Comparison of ENCODE assay signal across 9 cellular contexts in genomic region chr22:38033522-38034277, GRCh38. TPM values are rescaled to one million over a fixed set of nuclear protein-coding genes. Genes with fewer than 3 reads are reported as not detected.
DNase-seq lines count a peak whose midpoint lies in the region; ATAC-seq lines count a peak whose summit lies in the region.
"Had no signal": no experiment of that assay in that cellular context is flagged by ENCODE, and none has a peak within 500 bp of the region (broad histone marks: within the 10 kb centered on the region; RNA-seq: fewer than 3 reads in every experiment).

No MANE protein-coding gene starts in this region.

- no peak overlapping the region for H3K4me3 ChIP-seq in iPS-20b (ENCODE audit: low read length)

- intact Hi-C loops in activated CD4-positive, alpha-beta T cell treated with anti-CD3 and anti-CD28 coated beads for 36 hours (cut with DNase I, micrococcal nuclease) = no loop called here

- H3K9me3 Mint-ChIP-seq in activated CD4-positive, alpha-beta T cell treated with anti-CD3 and anti-CD28 coated beads for 36 hours (ENCODE audit: low read depth) = no peaks in the 10 kb centered on the region

- POLR2A ChIA-PET in activated CD4-positive, alpha-beta T cell treated with anti-CD3 and anti-CD28 coated beads for 36 hours (lab: Charles Lee) = no interaction called here

- no peaks in the 10 kb centered on the region for H3K27me3 Mint-ChIP-seq in activated CD4-positive, alpha-beta T cell treated with anti-CD3 and anti-CD28 coated beads for 36 hours

- no peaks in the 10 kb centered on the region for H3K4me1 Mint-ChIP-seq in activated CD4-positive, alpha-beta T cell treated with anti-CD3 and anti-CD28 coated beads for 36 hours

- no peaks in the 10 kb centered on the region for H3K36me3 ChIP-seq in iPS-20b (ENCODE audit: insufficient read depth, low read depth, low read length)

- H3K36me3 Mint-ChIP-seq in activated CD4-positive, alpha-beta T cell treated with anti-CD3 and anti-CD28 coated beads for 36 hours (ENCODE audit: low read depth) = no peaks in the 10 kb centered on the region

- CTCF ChIA-PET in activated CD4-positive, alpha-beta T cell treated with anti-CD3 and anti-CD28 coated beads for 36 hours (lab: Charles Lee) = interaction anchor here (0.6 to 1.2 kb wide), 3 partner anchors 16 to 312 kb away, joined by 3 read pairs; no protein-coding TSS in a partner anchor

- H3K9ac ChIP-seq in iPS-20b (ENCODE audit: low read depth, low read length) = peak overlapping the region; percentile 47; the same call in 1 of the 2 replicates

- no peak overlapping the region for H3K27ac Mint-ChIP-seq in activated CD4-positive, alpha-beta T cell treated with anti-CD3 and anti-CD28 coated beads for 36 hours

- DNase-seq in G401 (ENCODE audit: low spot score) (peak; percentile 53), retina (peak; percentile 73), HuH-7.5 (ENCODE audit: low spot score) (no peak)
- no peak for DNase-seq in activated CD4-positive, alpha-beta T cell treated with anti-CD3 and anti-CD28 coated beads for 36 hours

- in situ Hi-C loops in G401 (cut with HindIII; ENCODE audit: low sequenced_read_pairs) = no loop called here

- no peak for ATAC-seq in HG02588 (IDR thresholded peaks at IDR 0.05; ENCODE audit: unreplicated experiment)
- ATAC-seq in GM21528 (IDR thresholded peaks at IDR 0.05; ENCODE audit: low FRiP score, unreplicated experiment) = no peak
- no peak for ATAC-seq in activated CD4-positive, alpha-beta T cell treated with anti-CD3 and anti-CD28 coated beads for 36 hours

- no peak overlapping the region for H3K4me3 Mint-ChIP-seq in activated CD4-positive, alpha-beta T cell treated with anti-CD3 and anti-CD28 coated beads for 36 hours

- H3K27ac ChIP-seq in angular gyrus (ENCODE audit: low read depth, low read length) (peak overlapping the region; percentile 98), iPS-20b (ENCODE audit: low read length) (no peak overlapping the region)

- H3K27me3 ChIP-seq in iPS-20b (ENCODE audit: insufficient read depth, low read length) = no peaks in the 10 kb centered on the region

- no peaks in the 10 kb centered on the region for H3K9me3 ChIP-seq in iPS-20b (ENCODE audit: insufficient read depth, low read depth, low read length)

- peaks cover 12% of the 10 kb centered on the region; the same call in 1 of the 2 replicates for H3K4me1 ChIP-seq in iPS-20b (ENCODE audit: insufficient read depth, low read length)

RNA-seq across cellular contexts. Expression of gene PICK1, which starts 23.5 kb away (rescaled TPM):
- total RNA-seq in G401 (2014; rRNA removed; shearing (Covaris generic)) = 23.3 and 35.1 TPM in 2 replicates
- 10 to 100 TPM; 14.9 to 17.2 TPM for total RNA-seq in activated CD4-positive, alpha-beta T cell treated with anti-CD3 and anti-CD28 coated beads for 36 hours

RNA-seq across cellular contexts. Expression of gene SOX10, which starts 49.3 kb away (rescaled TPM):
- total RNA-seq in G401 (2014; rRNA removed; shearing (Covaris generic)) = not detected in 2 replicates
- total RNA-seq in activated CD4-positive, alpha-beta T cell treated with anti-CD3 and anti-CD28 coated beads for 36 hours = not detected
- total RNA-seq: dermis microvascular lymphatic vessel endothelial cell had no signal

RNA-seq across cellular contexts. Expression of gene SLC16A8, which starts 50.3 kb away (rescaled TPM):
- total RNA-seq in G401 (2014; rRNA removed; shearing (Covaris generic)) = not detected in 2 replicates
- total RNA-seq in activated CD4-positive, alpha-beta T cell treated with anti-CD3 and anti-CD28 coated beads for 36 hours = not detected

Comparison
In these comparisons a context has a peak if more than half of its experiments do, and no peak if none do; other contexts are left out.
1. DNase-seq: peak in G401 (single experiment) and retina (single experiment); none in HuH-7.5 (single experiment) and activated CD4-positive, alpha-beta T cell treated with anti-CD3 and anti-CD28 coated beads for 36 hours (single experiment).